ENCODE assay signal across 21 cellular contexts in genomic region chr10:89237849-89238248, GRCh38. TPM values are rescaled to one million over a fixed set of nuclear protein-coding genes. Genes with fewer than 3 reads are reported as not detected.
DNase-seq lines count a peak whose midpoint lies in the region; TF ChIP-seq lines count a peak whose summit lies in the region.
"Had no signal": no experiment of that assay in that cellular context is flagged by ENCODE, and none has a peak within 500 bp of the region (broad histone marks: within the 10 kb centered on the region; RNA-seq: fewer than 3 reads in every experiment).

No MANE protein-coding gene starts in this region.

- H3K36me3 Mint-ChIP-seq in dendritic cell treated with granulocyte-macrophage colony-stimulating factor and Interleukin-4, amounts not matched to agents 40 ng/mL and 50 ng/mL, for 4 days (ENCODE audit: low read depth) = peaks cover 70% of the 10 kb centered on the region

- no peak overlapping the region for H2AFZ ChIP-seq in OCI-LY3 (ENCODE audit: low read depth, low read length)

- in situ Hi-C loops in GM13977 (cut with MboI; ENCODE audit: low pct_unique_long_range_greater_than_20kb, low sequenced_read_pairs, unreplicated experiment) = no loop called here

- no peak overlapping the region for H3K4me3 ChIP-seq in OCI-LY3 (ENCODE audit: low read length)
- H3K4me3 ChIP-seq: BLaER1 treated with 17β-estradiol and CSF1 and Interleukin-3, amounts not matched to agents 10 nM and 100 nM; GM12878; HAP-1 had no signal

- no peaks in the 10 kb centered on the region for H3K27me3 Mint-ChIP-seq in dendritic cell treated with granulocyte-macrophage colony-stimulating factor and Interleukin-4, amounts not matched to agents 40 ng/mL and 50 ng/mL, for 4 days
- H3K27me3 Mint-ChIP-seq: CD4-positive, alpha-beta T cell; CD8-positive, alpha-beta memory T cell had no signal

- H3K9me3 Mint-ChIP-seq in dendritic cell treated with granulocyte-macrophage colony-stimulating factor and Interleukin-4, amounts not matched to agents 40 ng/mL and 50 ng/mL, for 4 days = no peaks in the 10 kb centered on the region
- H3K9me3 Mint-ChIP-seq: CD14-positive monocyte; CD4-positive, alpha-beta T cell; CD8-positive, alpha-beta memory T cell; HFFc6 had no signal

- H3K79me2 ChIP-seq in OCI-LY3 (ENCODE audit: low read length) = no peaks in the 10 kb centered on the region

- intact Hi-C loops in dendritic cell treated with granulocyte-macrophage colony-stimulating factor and Interleukin-4, amounts not matched to agents 40 ng/mL and 50 ng/mL, for 4 days (cut with micrococcal nuclease) = no loop called here

- peaks cover 32% of the 10 kb centered on the region for H3K4me1 ChIP-seq in OCI-LY3 (ENCODE audit: low read length)
- H3K4me1 ChIP-seq: BE2C had no signal

- H3K27ac Mint-ChIP-seq in dendritic cell treated with granulocyte-macrophage colony-stimulating factor and Interleukin-4, amounts not matched to agents 40 ng/mL and 50 ng/mL, for 4 days = peak overlapping the region; percentile 63
- H3K27ac Mint-ChIP-seq: CD14-positive monocyte; CD4-positive, alpha-beta T cell; CD8-positive, alpha-beta memory T cell; HFFc6 had no signal

- no peaks in the 10 kb centered on the region for H3K36me3 ChIP-seq in OCI-LY3 (replicated peaks; ENCODE audit: low read depth, low read length)
- H3K36me3 ChIP-seq: BE2C, HAP-1 had no signal

- no peaks in the 10 kb centered on the region for H4K20me1 ChIP-seq in OCI-LY3 (ENCODE audit: insufficient read depth, low read length)
- H4K20me1 ChIP-seq: BLaER1 treated with 17β-estradiol and CSF1 and Interleukin-3, amounts not matched to agents 10 nM and 100 nM had no signal

- TF ChIP-seq CTCF in OCI-LY3 (IDR thresholded peaks at IDR 0.05; ENCODE audit: low read depth, low read length) (no peak), GM13977 (IDR thresholded peaks at IDR 0.05; ENCODE audit: extremely low read depth, insufficient read depth, missing control alignments) (no peak)

- H3K4me3 Mint-ChIP-seq in dendritic cell treated with granulocyte-macrophage colony-stimulating factor and Interleukin-4, amounts not matched to agents 40 ng/mL and 50 ng/mL, for 4 days = peak overlapping the region; percentile 13
- H3K4me3 Mint-ChIP-seq: CD14-positive monocyte; CD4-positive, alpha-beta T cell; CD8-positive, alpha-beta memory T cell; HFFc6 had no signal

- DNase-seq in fibroblast of gingiva (ENCODE audit: low read depth) (peak; percentile 37), GM13977 (ENCODE audit: low spot score) (no peak), midbrain (lab: John Stamatoyannopoulos, UW) (no peak), NCI-H446 treated with DMSO at 0.1 percent for 48 hours (lab: John Stamatoyannopoulos, UW) (no peak), A172 (ENCODE audit: low spot score) (no peak)
- DNase-seq: AML-193; BE2C; CD4-positive, alpha-beta T cell; CD8-positive, alpha-beta memory T cell; DMS 273 treated with DMSO at 0.1 percent for 48 hours; DMS79; EL; GDM1; GOT3; HFFc6 had no signal

- no peaks in the 10 kb centered on the region for H3K9me3 ChIP-seq in OCI-LY3 (ENCODE audit: insufficient read depth, low read length)
- H3K9me3 ChIP-seq: BE2C, HAP-1 had no signal

- peak overlapping the region; percentile 30; the same call in 1 of the 2 replicates for H3K4me2 ChIP-seq in OCI-LY3 (ENCODE audit: low read length)

- no peaks in the 10 kb centered on the region for H3K27me3 ChIP-seq in OCI-LY3 (ENCODE audit: low read depth, low read length)
- H3K27me3 ChIP-seq: BE2C; BLaER1 treated with 17β-estradiol and CSF1 and Interleukin-3, amounts not matched to agents 10 nM and 100 nM had no signal

- H3K4me1 Mint-ChIP-seq in dendritic cell treated with granulocyte-macrophage colony-stimulating factor and Interleukin-4, amounts not matched to agents 40 ng/mL and 50 ng/mL, for 4 days (ENCODE audit: low read depth) = peaks cover 86% of the 10 kb centered on the region

- H3K9ac ChIP-seq in OCI-LY3 (ENCODE audit: low read length) = no peak overlapping the region
- H3K9ac ChIP-seq: BLaER1 treated with 17β-estradiol and CSF1 and Interleukin-3, amounts not matched to agents 10 nM and 100 nM had no signal

- H3K27ac ChIP-seq in OCI-LY3 (ENCODE audit: low read length) = no peak overlapping the region

RNA-seq across cellular contexts. Expression of gene LIPA, which starts 13.7 kb away (rescaled TPM):
- 92.1 and 113 TPM in 2 replicates for total RNA-seq in A172 (2014; rRNA removed; shearing (Covaris generic))

RNA-seq across cellular contexts. Expression of gene CH25H, which starts 30.7 kb away (rescaled TPM):
- 0.09 TPM in 1 of 2 replicates, not detected in the other for total RNA-seq in A172 (2014; rRNA removed; shearing (Covaris generic))
- total RNA-seq: CD8-positive, alpha-beta memory T cell; GM12878 had no signal
